Comparison of ENCODE assay signal across 24 cellular contexts in the genomic region with DNA sequence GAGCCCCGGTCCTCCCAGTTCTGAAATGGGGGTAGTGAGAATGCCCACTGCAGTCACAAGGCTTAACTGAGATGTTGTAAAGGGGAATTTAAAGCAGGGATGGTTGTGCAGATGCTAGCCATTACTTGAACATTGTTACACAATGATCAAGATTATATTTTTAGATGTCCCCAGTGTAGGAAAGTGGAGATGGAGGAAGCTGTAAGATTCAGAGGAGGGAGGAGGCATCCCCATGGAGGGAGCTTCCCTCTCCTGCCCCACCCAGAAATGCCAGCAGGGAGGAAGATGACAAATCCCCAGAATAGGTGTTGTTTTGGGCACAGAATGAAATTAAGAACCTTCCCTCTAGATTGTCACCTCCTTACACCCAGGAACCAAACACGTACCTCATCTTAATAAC. TPM values are rescaled to one million over a fixed set of nuclear protein-coding genes. Genes with fewer than 3 reads are reported as not detected.
A peak's percentile ranks its signal among the peaks of the same experiment; 100 is the strongest.
DNase-seq lines count a peak whose midpoint lies in the region; ATAC-seq and TF ChIP-seq lines count a peak whose summit lies in the region.
"Had no signal": no experiment of that assay in that cellular context is flagged by ENCODE, and none has a peak within 500 bp of the region (broad histone marks: within the 10 kb centered on the region; RNA-seq: fewer than 3 reads in every experiment).

No MANE protein-coding gene starts in this region.

- no peaks in the 10 kb centered on the region for H3K36me3 ChIP-seq in GM23248 (ENCODE audit: low read depth)
- H3K36me3 ChIP-seq in adipocyte (ENCODE audit: control insufficient read depth, insufficient read depth, low read length, severe bottlenecking): peaks cover 6% of the 10 kb centered on the region
- H3K36me3 ChIP-seq in psoas muscle (ENCODE audit: insufficient read depth in 1 of 2, low read depth in 1 of 2): peaks cover 0 to 6% of the 10 kb centered on the region in 2 donors

- ATAC-seq in psoas muscle: peak; percentile 48 to 84 (median 67)

- no peaks in the 10 kb centered on the region for H4K20me1 ChIP-seq in GM23248 (ENCODE audit: insufficient read depth)

- H3K9ac ChIP-seq in GM23248: no peak overlapping the region
- H3K9ac ChIP-seq in adipocyte (ENCODE audit: low read length): peak overlapping the region; percentile 21
- H3K9ac ChIP-seq: BLaER1 had no signal

- in situ Hi-C loops in GM23248 (cut with MboI): no loop called here

- peak; percentile 19 for DNase-seq in GM23248
- DNase-seq in adipocyte (ENCODE audit: low read depth): no peak
- peak; percentile 35 for DNase-seq in fibroblast of peridontal ligament (ENCODE audit: extremely low read depth)
- no peak for DNase-seq in psoas muscle
- DNase-seq in NCI-H2171 (lab: John Stamatoyannopoulos, UW): no peak
- DNase-seq in amniotic stem cell (lab: John Stamatoyannopoulos, UW): no peak
- DNase-seq in COR-L47 (lab: John Stamatoyannopoulos, UW): no peak
- no peak for DNase-seq in HCEC 1CT
- DNase-seq: ACHN; Calu3; CD4-positive, alpha-beta memory T cell; EL; GF-D8; Kasumi-1; NCI-H1092; NCI-H1436; NCI-H187 treated with DMSO at 0.1 percent for 48 hours; NCI-H2107; NCI-H226; NCI-H510A treated with DMSO at 0.1 percent for 48 hours; NCI-H748 treated with DMSO at 0.1 percent for 48 hours had no signal

- H3F3A ChIP-seq in GM23248 (ENCODE audit: insufficient read depth): no peaks in the 10 kb centered on the region

- no peaks in the 10 kb centered on the region for H3K79me2 ChIP-seq in GM23248 (ENCODE audit: insufficient read depth)

- 69 to 73% methylated on average over 2 of the region's 2 CpGs for WGBS in GM23248 (ENCODE audit: low coverage in 1 of 2, low lambda C conversion rate in 2 of 2, missing lambda C conversion rate in 2 of 2), 2 experiments
- WGBS in psoas muscle, 3 donors: 85 to 88% (median 88%) methylated on average over 2 of the region's 2 CpGs

- H3K9me2 ChIP-seq in GM23248 (ENCODE audit: insufficient read depth): no peaks in the 10 kb centered on the region

- no peaks in the 10 kb centered on the region for H3K4me1 ChIP-seq in GM23248 (ENCODE audit: insufficient read depth)
- peaks cover 13% of the 10 kb centered on the region for H3K4me1 ChIP-seq in adipocyte (ENCODE audit: control insufficient read depth, insufficient read depth, low read length)
- H3K4me1 ChIP-seq in psoas muscle: peaks cover 6% of the 10 kb centered on the region
- H3K4me1 ChIP-seq: Peyer's patch had no signal

- no peak overlapping the region for H2AFZ ChIP-seq in GM23248

- H3K4me2 ChIP-seq in GM23248 (ENCODE audit: unreplicated experiment): no peak overlapping the region
- H3K4me2 ChIP-seq: BLaER1 had no signal

- H3K9me3 ChIP-seq in GM23248 (ENCODE audit: low read depth) (no peaks in the 10 kb centered on the region), adipocyte (ENCODE audit: control insufficient read depth, low read length) (no peaks in the 10 kb centered on the region), psoas muscle (no peaks in the 10 kb centered on the region)

- H3K27me3 ChIP-seq in GM23248 (replicated peaks; ENCODE audit: insufficient read depth) (no peaks in the 10 kb centered on the region), adipocyte (replicated peaks; ENCODE audit: control insufficient read depth, insufficient read depth, low read length) (no peaks in the 10 kb centered on the region), psoas muscle (ENCODE audit: insufficient read depth in 3 of 3, low read length in 2 of 3) (no peaks in the 10 kb centered on the region)
- H3K27me3 ChIP-seq: BLaER1, Peyer's patch had no signal

- H3K27ac ChIP-seq in GM23248 (no peak overlapping the region), psoas muscle (no peak overlapping the region)
- H3K27ac ChIP-seq: BLaER1, Peyer's patch had no signal

- TF ChIP-seq CTCF in psoas muscle (IDR thresholded peaks at IDR 0.05): no peak

- intact Hi-C loops in psoas muscle (cut with DNase I): loop anchor here in 1 of 2 donors (10.0 kb wide), 1 partner anchor 552 kb away; no protein-coding TSS in a partner anchor

- H3K4me3 ChIP-seq in GM23248: no peak overlapping the region
- no peak overlapping the region for H3K4me3 ChIP-seq in adipocyte (ENCODE audit: low read length)
- H3K4me3 ChIP-seq in psoas muscle: no peak overlapping the region
- H3K4me3 ChIP-seq: BLaER1, Peyer's patch had no signal

RNA-seq across cellular contexts. Expression of gene EFCAB12, which starts 46.1 kb away (rescaled TPM):
- not detected in 2 replicates for total RNA-seq in GM23248 (2014; rRNA removed; shearing (Covaris generic))
- polyA plus RNA-seq in GM23248 (2016; fragmentation: Nextera tagmentation; extraction: Ambion mirVana): not detected in 2 replicates
- not detected for total RNA-seq in psoas muscle
- polyA plus RNA-seq in psoas muscle: under 1 TPM in 2 of 3 donors, not detected in 1; 0.04 to 0.30 TPM
- total RNA-seq: MCF 10A had no signal

RNA-seq across cellular contexts. Expression of gene MBD4, which starts 57.4 kb away (rescaled TPM):
- 27.2 and 49.8 TPM in 2 replicates for total RNA-seq in GM23248 (2014; rRNA removed; shearing (Covaris generic))
- polyA plus RNA-seq in GM23248 (2016; fragmentation: Nextera tagmentation; extraction: Ambion mirVana): 36.2 and 36.8 TPM in 2 replicates
- 10 to 100 TPM; 16.0 to 23.1 (median 19.9) TPM for total RNA-seq in psoas muscle
- 10 to 100 TPM; 17.9 to 30.4 (median 18.1) TPM for polyA plus RNA-seq in psoas muscle

RNA-seq across cellular contexts. Expression of gene IFT122, which starts 57.7 kb away (rescaled TPM):
- 16.3 and 25.4 TPM in 2 replicates for total RNA-seq in GM23248 (2014; rRNA removed; shearing (Covaris generic))
- polyA plus RNA-seq in GM23248 (2016; fragmentation: Nextera tagmentation; extraction: Ambion mirVana): 13.5 and 16.1 TPM in 2 replicates
- 1 to 10 TPM; 4.5 to 7.3 (median 5.7) TPM for total RNA-seq in psoas muscle
- 1 to 10 TPM; 2.3 to 4.3 (median 3.2) TPM for polyA plus RNA-seq in psoas muscle

Comparison
In these comparisons a context has a peak if more than half of its experiments do, and no peak if none do; other contexts are left out.
1. DNase-seq: peak in GM23248 (single experiment) and fibroblast of peridontal ligament (single experiment); none in adipocyte (single experiment), psoas muscle (0 of 2), NCI-H2171 (single experiment), amniotic stem cell (single experiment), COR-L47 (single experiment) and HCEC 1CT (single experiment).